Comparison of ENCODE assay signal across 8 cellular contexts in genomic region chr12:57752668-57753000, GRCh38. TPM values are rescaled to one million over a fixed set of nuclear protein-coding genes. Genes with fewer than 3 reads are reported as not detected.
A peak's percentile ranks its signal among the peaks of the same experiment; 100 is the strongest.
DNase-seq lines count a peak whose midpoint lies in the region; TF ChIP-seq lines count a peak whose summit lies in the region.

No MANE protein-coding gene starts in this region.

- H3K9me3 Mint-ChIP-seq in nephron progenitor cell, result no peaks in the 10 kb centered on the region

- H3K4me1 ChIP-seq in BE2C (peaks cover 4% of the 10 kb centered on the region; the same call in 1 of the 2 replicates), MM.1S (ENCODE audit: low read length) (peaks cover 31% of the 10 kb centered on the region)

- H3K9me2 ChIP-seq in MM.1S (replicated peaks; ENCODE audit: insufficient read depth, low read length), result no peaks in the 10 kb centered on the region

- peaks cover 30% of the 10 kb centered on the region for H3F3A ChIP-seq in MM.1S (ENCODE audit: insufficient read depth, low read length)

- H3K27ac ChIP-seq in MM.1S (ENCODE audit: low read length) (peak overlapping the region; percentile 52; the same call in 1 of the 2 replicates), dorsolateral prefrontal cortex (peak overlapping the region in 50 of 59 donors; percentile 7 to 95 (median 74))

- peaks cover 40% of the 10 kb centered on the region for H3K36me3 Mint-ChIP-seq in nephron progenitor cell (ENCODE audit: low read depth)

- H3K27ac Mint-ChIP-seq in nephron progenitor cell, result no peak overlapping the region

- TF ChIP-seq CTCF in BE2C (IDR thresholded peaks at IDR 0.05; ENCODE audit: low read depth, low read length) (no peak), MM.1S (IDR thresholded peaks at IDR 0.05; ENCODE audit: low read length) (no peak), dorsolateral prefrontal cortex (IDR thresholded peaks at IDR 0.05 in 54 of 56, conservative IDR thresholded peaks at IDR 0.05 in 2 of 56; ENCODE audit: low read depth in 1 of 56, partially characterized antibody in 56 of 56) (peak in 4 of 56 donors; percentile 0 to 3 (median 2)), nephron progenitor cell (IDR thresholded peaks at IDR 0.05) (no peak)

- peaks cover 53% of the 10 kb centered on the region for H3K4me1 Mint-ChIP-seq in nephron progenitor cell

- peak overlapping the region; percentile 94 for H3K4me2 ChIP-seq in MM.1S (ENCODE audit: low read depth, low read length)

- H2AFZ ChIP-seq in MM.1S (ENCODE audit: low read length), result peak overlapping the region; percentile 66

- intact Hi-C loops in dorsolateral prefrontal cortex (cut with DNase I), result no loop called here

- DNase-seq in BE2C (no peak), MM.1S (no peak), dorsolateral prefrontal cortex (no peak), nephron progenitor cell (no peak), NCI-H2029 treated with DMSO at 0.1 percent for 48 hours (lab: John Stamatoyannopoulos, UW) (no peak), KBM-7 (no peak), DMS 273 treated with DMSO at 0.1 percent for 48 hours (lab: John Stamatoyannopoulos, UW) (no peak), AG08396 (ENCODE audit: low spot score) (no peak)

- H3K79me2 ChIP-seq in MM.1S (ENCODE audit: low read length), result peaks cover 40% of the 10 kb centered on the region

- H3K9me3 ChIP-seq in BE2C (no peaks in the 10 kb centered on the region), MM.1S (replicated peaks; ENCODE audit: insufficient read depth, low read length) (no peaks in the 10 kb centered on the region)

- no peaks in the 10 kb centered on the region for H4K20me1 ChIP-seq in MM.1S (ENCODE audit: insufficient read depth, low read length)

- H3K9ac ChIP-seq in MM.1S (ENCODE audit: low read length), result peak overlapping the region; percentile 46; the same call in 1 of the 2 replicates

- peaks cover 34% of the 10 kb centered on the region for H3K36me3 ChIP-seq in BE2C
- peaks cover 4% of the 10 kb centered on the region; the same call in 1 of the 2 replicates for H3K36me3 ChIP-seq in MM.1S (replicated peaks; ENCODE audit: insufficient read depth, low read length)

- in situ Hi-C loops in KBM-7 (cut with MboI; ENCODE audit: low pct_unique_long_range_greater_than_20kb, low sequenced_read_pairs), result no loop called here

- peaks cover 47% of the 10 kb centered on the region for H3K27me3 Mint-ChIP-seq in nephron progenitor cell (ENCODE audit: low read depth, poor library complexity)

- H3K4me3 ChIP-seq in BE2C (ENCODE audit: low read depth, low read length), result peak overlapping the region; percentile 50
- H3K4me3 ChIP-seq in MM.1S (ENCODE audit: low read length), result peak overlapping the region; percentile 55
- H3K4me3 ChIP-seq in dorsolateral prefrontal cortex, result peak overlapping the region; percentile 25 to 99 (median 88)

- H3K4me3 Mint-ChIP-seq in nephron progenitor cell, result peak overlapping the region; percentile 98

- H3K27me3 ChIP-seq in BE2C (peaks cover 11% of the 10 kb centered on the region), MM.1S (replicated peaks; ENCODE audit: insufficient read depth, low read length) (no peaks in the 10 kb centered on the region), dorsolateral prefrontal cortex (no peaks in the 10 kb centered on the region)

RNA-seq across cellular contexts. Expression of gene CDK4, which starts 0.5 kb away (rescaled TPM):
- polyA plus RNA-seq in BE2C (2012; ENCODE audit: insufficient read depth, insufficient read length, low read depth), result 737 TPM
- total RNA-seq in dorsolateral prefrontal cortex, result 10 to 100 TPM; 20.2 to 50.6 (median 29.3) TPM

RNA-seq across cellular contexts. Expression of gene MARCHF9, which starts 2.3 kb away (rescaled TPM):
- 36.9 TPM for polyA plus RNA-seq in BE2C (2012; ENCODE audit: insufficient read depth, insufficient read length, low read depth)
- total RNA-seq in dorsolateral prefrontal cortex, result 10 to 100 TPM; 11.5 to 26.2 (median 18.3) TPM

RNA-seq across cellular contexts. Expression of gene TSPAN31, which starts 7.8 kb away (rescaled TPM):
- 18.6 TPM for polyA plus RNA-seq in BE2C (2012; ENCODE audit: insufficient read depth, insufficient read length, low read depth)
- 10 to 100 TPM; 21.6 to 47.8 (median 33.9) TPM for total RNA-seq in dorsolateral prefrontal cortex

RNA-seq across cellular contexts. Expression of gene AGAP2, which starts 14.1 kb away (rescaled TPM):
- 3.9 TPM for polyA plus RNA-seq in BE2C (2012; ENCODE audit: insufficient read depth, insufficient read length, low read depth)
- 100 to 1,000 TPM in 119 of 120 experiments, 10 to 100 TPM in 1; 76.2 to 322 (median 239) TPM for total RNA-seq in dorsolateral prefrontal cortex

RNA-seq across cellular contexts. Expression of gene CYP27B1, which starts 14.2 kb away (rescaled TPM):
- 47.2 TPM for polyA plus RNA-seq in BE2C (2012; ENCODE audit: insufficient read depth, insufficient read length, low read depth)
- 1 to 10 TPM in 25 of 120 experiments, under 1 TPM in 60, not detected in 35; 0.18 to 5.3 (median 0.63) TPM for total RNA-seq in dorsolateral prefrontal cortex
